Comparison of ENCODE assay signal across 8 cellular contexts in genomic region chr2:69305712-69306611, GRCh38.
A peak's percentile ranks its signal among the peaks of the same experiment; 100 is the strongest.
DNase-seq lines count a peak whose midpoint lies in the region; ATAC-seq and TF ChIP-seq lines count a peak whose summit lies in the region.

No MANE protein-coding gene starts in this region.

- CTCF ChIA-PET in AG04449 (lab: Yijun Ruan, JAX): interaction anchor here (0.6 to 7.1 kb wide), 45 partner anchors 8 to 840 kb away, joined by 3 to 81 read pairs (median 5); partner anchors contain the start of genes ANTXR1 and GKN2

- intact Hi-C loops in colonic mucosa (cut with DNase I): loop anchor here (5.0 to 10.0 kb wide), 4 partner anchors 151 to 361 kb away; partner anchors contain the start of gene ANTXR1

- ATAC-seq in HG03342 (IDR thresholded peaks at IDR 0.05; ENCODE audit: unreplicated experiment): no peak
- no peak for ATAC-seq in HG03139 (IDR thresholded peaks at IDR 0.05; ENCODE audit: unreplicated experiment)
- ATAC-seq in HG02884 (IDR thresholded peaks at IDR 0.05; ENCODE audit: unreplicated experiment): no peak

- peaks cover 27% of the 10 kb centered on the region for H3K4me1 ChIP-seq in HUES6 (ENCODE audit: control insufficient read depth, insufficient read depth, low read length)
- peaks cover 12% of the 10 kb centered on the region for H3K4me1 ChIP-seq in colonic mucosa
- H3K4me1 ChIP-seq in muscle layer of duodenum (ENCODE audit: control insufficient read depth in 1 of 2, insufficient read depth in 2 of 2, low read length in 2 of 2): peaks cover 13 to 34% of the 10 kb centered on the region in 2 donors

- no peak overlapping the region; the same call in 1 of the 2 replicates for H3K27ac ChIP-seq in HUES6 (ENCODE audit: low read depth, low read length)
- peak overlapping the region; percentile 50 for H3K27ac ChIP-seq in colonic mucosa
- no peak overlapping the region for H3K27ac ChIP-seq in muscle layer of duodenum (ENCODE audit: low read length)

- H3K9ac ChIP-seq in HUES6 (ENCODE audit: low read length) (peak overlapping the region; percentile 93), colonic mucosa (ENCODE audit: low read depth in 2 of 2, low read length in 2 of 2) (peak overlapping the region; percentile 77 to 80)

- no peak for TF ChIP-seq CTCF in AG04449 (IDR thresholded peaks at IDR 0.05; ENCODE audit: insufficient read depth, low read length, missing control alignments)
- TF ChIP-seq CTCF in colonic mucosa (IDR thresholded peaks at IDR 0.05): no peak

- H3K36me3 ChIP-seq in HUES6 (ENCODE audit: control insufficient read depth, insufficient read depth, low read length): no peaks in the 10 kb centered on the region
- no peaks in the 10 kb centered on the region for H3K36me3 ChIP-seq in colonic mucosa
- no peaks in the 10 kb centered on the region for H3K36me3 ChIP-seq in muscle layer of duodenum (ENCODE audit: control insufficient read depth in 1 of 2, insufficient read depth in 2 of 2, low read length in 2 of 2)

- POLR2A ChIA-PET in AG04449 (lab: Yijun Ruan, JAX): interaction anchor here (0.7 to 0.8 kb wide), 2 partner anchors 143 to 293 kb away, joined by 3 read pairs; partner anchors contain the start of gene ANTXR1

- H3K4me3 ChIP-seq in AG04449 (ENCODE audit: low read depth, low read length) (peak overlapping the region; percentile 58), HUES6 (ENCODE audit: low read depth, low read length) (peak overlapping the region; percentile 81), colonic mucosa (peak overlapping the region; percentile 63), muscle layer of duodenum (ENCODE audit: low read depth in 1 of 2, low read length in 2 of 2) (peak overlapping the region; percentile 59 to 78)

- peaks cover 6% of the 10 kb centered on the region for H3K9me3 ChIP-seq in HUES6 (ENCODE audit: control insufficient read depth, insufficient read depth, low read depth, low read length)
- no peaks in the 10 kb centered on the region for H3K9me3 ChIP-seq in colonic mucosa
- peaks cover 0 to 5% of the 10 kb centered on the region in 2 donors for H3K9me3 ChIP-seq in muscle layer of duodenum (ENCODE audit: control insufficient read depth in 1 of 2, low read length in 2 of 2)

- DNase-seq in AG04449 (ENCODE audit: low read depth, low spot score): no peak
- no peak for DNase-seq in colonic mucosa
- DNase-seq in middle frontal gyrus (ENCODE audit: extremely low spot score, low spot score): no peak

- peaks cover 17% of the 10 kb centered on the region for H3K27me3 ChIP-seq in HUES6 (ENCODE audit: control insufficient read depth, insufficient read depth, low read length)
- H3K27me3 ChIP-seq in colonic mucosa: no peaks in the 10 kb centered on the region
- H3K27me3 ChIP-seq in muscle layer of duodenum (ENCODE audit: low read depth, low read length): no peaks in the 10 kb centered on the region
